In the genomic region with DNA sequence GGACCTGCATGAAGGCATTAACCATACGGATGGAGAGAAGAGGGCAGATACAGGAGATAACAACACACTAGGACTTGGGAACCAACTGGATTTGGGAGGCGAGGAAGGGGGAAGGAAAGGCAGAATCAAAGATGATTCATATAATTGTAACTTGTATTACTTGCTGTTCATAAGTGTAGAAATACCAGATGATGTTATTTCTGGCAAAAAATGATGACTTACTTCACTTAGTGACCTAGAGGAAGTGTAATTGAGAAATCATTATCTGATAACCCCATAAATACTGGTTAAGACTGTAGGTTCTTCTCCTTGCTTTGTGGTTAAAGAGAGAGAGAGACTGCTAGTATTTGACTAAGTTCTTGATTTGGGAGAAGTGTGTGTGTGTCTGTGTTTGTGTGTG, we compare ENCODE assay signal across 11 cellular contexts. TPM values are rescaled to one million over a fixed set of nuclear protein-coding genes. Genes with fewer than 3 reads are reported as not detected.
DNase-seq lines count a peak whose midpoint lies in the region; ATAC-seq and TF ChIP-seq lines count a peak whose summit lies in the region.
"Had no signal": no experiment of that assay in that cellular context is flagged by ENCODE, and none has a peak within 500 bp of the region (broad histone marks: within the 10 kb centered on the region; RNA-seq: fewer than 3 reads in every experiment).

No MANE protein-coding gene starts in this region.

- POLR2A ChIA-PET in activated naive CD8-positive, alpha-beta T cell treated with anti-CD3 and anti-CD28 coated beads, Interleukin-2, amount 10 ng/mL, durations not matched to agents 7 days and 5 days (lab: Charles Lee): no interaction called here
- POLR2A ChIA-PET in T-cell (lab: Charles Lee): no interaction called here

- DNase-seq in activated naive CD8-positive, alpha-beta T cell treated with anti-CD3 and anti-CD28 coated beads, Interleukin-2, amount 10 ng/mL, durations not matched to agents 7 days and 5 days: no peak
- no peak for DNase-seq in activated naive CD8-positive, alpha-beta T cell treated with anti-CD3 and anti-CD28 coated beads, Interleukin-2, amount 50 U/mL, for 24 hours
- DNase-seq in T-cell (no peak), fibroblast of the conjunctiva (ENCODE audit: low read depth) (peak; percentile 54), thoracic aorta (ENCODE audit: low spot score) (no peak), RPMI8226 (no peak)
- DNase-seq: stimulated activated CD4-positive, alpha-beta T cell treated with anti-CD3 and anti-CD28 coated beads, Interleukin-2, amount 100 ng/mL, for 48 hours had no signal

- peak overlapping the region; percentile 36 to 43 for H3K27ac ChIP-seq in thoracic aorta

- H3K36me3 ChIP-seq in thoracic aorta: no peaks in the 10 kb centered on the region

- peaks cover 15% of the 10 kb centered on the region for H3K4me1 Mint-ChIP-seq in activated naive CD8-positive, alpha-beta T cell treated with anti-CD3 and anti-CD28 coated beads, Interleukin-2, amount 10 ng/mL, durations not matched to agents 7 days and 5 days
- peaks cover 10% of the 10 kb centered on the region for H3K4me1 Mint-ChIP-seq in activated naive CD8-positive, alpha-beta T cell treated with anti-CD3 and anti-CD28 coated beads, Interleukin-2, amount 50 U/mL, for 24 hours
- peaks cover under 1 to 21% (median 16%) of the 10 kb centered on the region in 3 donors for H3K4me1 Mint-ChIP-seq in T-cell
- H3K4me1 Mint-ChIP-seq: B cell had no signal

- H3K9me3 ChIP-seq in thoracic aorta: no peaks in the 10 kb centered on the region

- H3K9me3 Mint-ChIP-seq in activated naive CD8-positive, alpha-beta T cell treated with anti-CD3 and anti-CD28 coated beads, Interleukin-2, amount 10 ng/mL, durations not matched to agents 7 days and 5 days: no peaks in the 10 kb centered on the region
- H3K9me3 Mint-ChIP-seq in activated naive CD8-positive, alpha-beta T cell treated with anti-CD3 and anti-CD28 coated beads, Interleukin-2, amount 50 U/mL, for 24 hours: peaks cover 3% of the 10 kb centered on the region
- H3K9me3 Mint-ChIP-seq in T-cell: no peaks in the 10 kb centered on the region

- no peaks in the 10 kb centered on the region for H3K27me3 Mint-ChIP-seq in activated naive CD8-positive, alpha-beta T cell treated with anti-CD3 and anti-CD28 coated beads, Interleukin-2, amount 10 ng/mL, durations not matched to agents 7 days and 5 days
- H3K27me3 Mint-ChIP-seq in activated naive CD8-positive, alpha-beta T cell treated with anti-CD3 and anti-CD28 coated beads, Interleukin-2, amount 50 U/mL, for 24 hours: no peaks in the 10 kb centered on the region
- H3K27me3 Mint-ChIP-seq in T-cell: no peaks in the 10 kb centered on the region
- H3K27me3 Mint-ChIP-seq: B cell had no signal

- peaks cover 21 to 26% of the 10 kb centered on the region in 2 donors for H3K4me1 ChIP-seq in thoracic aorta (ENCODE audit: control insufficient read depth in 1 of 2, low read depth in 2 of 2)

- H3K36me3 Mint-ChIP-seq in activated naive CD8-positive, alpha-beta T cell treated with anti-CD3 and anti-CD28 coated beads, Interleukin-2, amount 10 ng/mL, durations not matched to agents 7 days and 5 days: peaks cover 3% of the 10 kb centered on the region
- H3K36me3 Mint-ChIP-seq in activated naive CD8-positive, alpha-beta T cell treated with anti-CD3 and anti-CD28 coated beads, Interleukin-2, amount 50 U/mL, for 24 hours (ENCODE audit: low read depth): no peaks in the 10 kb centered on the region
- H3K36me3 Mint-ChIP-seq in T-cell: no peaks in the 10 kb centered on the region
- H3K36me3 Mint-ChIP-seq: mesothelial cell of epicardium had no signal

- CTCF ChIA-PET in T-cell (lab: Charles Lee): no interaction called here

- peak overlapping the region; percentile 36 for H3K27ac Mint-ChIP-seq in activated naive CD8-positive, alpha-beta T cell treated with anti-CD3 and anti-CD28 coated beads, Interleukin-2, amount 10 ng/mL, durations not matched to agents 7 days and 5 days
- H3K27ac Mint-ChIP-seq in activated naive CD8-positive, alpha-beta T cell treated with anti-CD3 and anti-CD28 coated beads, Interleukin-2, amount 50 U/mL, for 24 hours: no peak overlapping the region
- peak overlapping the region; percentile 39 to 50 for H3K27ac Mint-ChIP-seq in T-cell
- H3K27ac Mint-ChIP-seq: B cell, mesothelial cell of epicardium had no signal

- no peaks in the 10 kb centered on the region for H3K27me3 ChIP-seq in thoracic aorta (replicated peaks; ENCODE audit: insufficient read depth)

- TF ChIP-seq CTCF in thoracic aorta (IDR thresholded peaks at IDR 0.05): no peak

- H3K4me3 ChIP-seq in thoracic aorta: peak overlapping the region; percentile 37

- no peak overlapping the region for H3K4me3 Mint-ChIP-seq in activated naive CD8-positive, alpha-beta T cell treated with anti-CD3 and anti-CD28 coated beads, Interleukin-2, amount 10 ng/mL, durations not matched to agents 7 days and 5 days
- no peak overlapping the region for H3K4me3 Mint-ChIP-seq in activated naive CD8-positive, alpha-beta T cell treated with anti-CD3 and anti-CD28 coated beads, Interleukin-2, amount 50 U/mL, for 24 hours
- no peak overlapping the region for H3K4me3 Mint-ChIP-seq in T-cell
- H3K4me3 Mint-ChIP-seq: B cell, mesothelial cell of epicardium had no signal

- no peak for ATAC-seq in activated naive CD8-positive, alpha-beta T cell treated with anti-CD3 and anti-CD28 coated beads, Interleukin-2, amount 10 ng/mL, durations not matched to agents 7 days and 5 days (ENCODE audit: low read depth)
- no peak for ATAC-seq in activated naive CD8-positive, alpha-beta T cell treated with anti-CD3 and anti-CD28 coated beads, Interleukin-2, amount 50 U/mL, for 24 hours
- ATAC-seq in T-cell (replicated peaks in 1 of 4): no peak
- peak; percentile 42 for ATAC-seq in thoracic aorta (ENCODE audit: insufficient number of reproducible peaks, low FRiP score, low read depth)
- no peak for ATAC-seq in HG02970 (IDR thresholded peaks at IDR 0.05; ENCODE audit: low FRiP score, unreplicated experiment)
- no peak for ATAC-seq in activated CD4-positive, CD25-positive, alpha-beta regulatory T cell treated with anti-CD3 and anti-CD28 coated beads, Interleukin-2, amount 50 U/mL, for 24 hours

RNA-seq across cellular contexts. Expression of a gene that starts 50.5 kb away (rescaled TPM):
- total RNA-seq in activated naive CD8-positive, alpha-beta T cell treated with anti-CD3 and anti-CD28 coated beads, Interleukin-2, amount 10 ng/mL, durations not matched to agents 7 days and 5 days: 10 to 100 TPM; 14.2 to 17.0 TPM
- 10 to 100 TPM; 17.4 to 21.7 (median 18.9) TPM for total RNA-seq in T-cell
- total RNA-seq in thoracic aorta: 10 to 100 TPM; 35.6 to 43.0 TPM
